In genomic region chr1:91383461-91383860, GRCh38 we compare ENCODE assay signal across 30 cellular contexts. TPM values are rescaled to one million over a fixed set of nuclear protein-coding genes. Genes with fewer than 3 reads are reported as not detected.
"Had no signal": no experiment of that assay in that cellular context is flagged by ENCODE, and none has a peak within 500 bp of the region (broad histone marks: within the 10 kb centered on the region; RNA-seq: fewer than 3 reads in every experiment).

No MANE protein-coding gene starts in this region.

- H3K4me3 ChIP-seq: dorsolateral prefrontal cortex, left lung, lung, sigmoid colon, thoracic aorta, vagina had no signal

- ATAC-seq: activated naive CD8-positive, alpha-beta T cell treated with anti-CD3 and anti-CD28 coated beads, Interleukin-2, amount 50 U/mL, for 24 hours; effector memory CD8-positive, alpha-beta T cell; esophagus mucosa; left lung; stimulated activated naive B cell treated with anti-CD40 and anti-IgM and Interleukin-4, amounts not matched to agents 10 μg/mL and 1 μg/mL and 100 μg/mL, for 72 hours; T-helper 17 cell had no signal

- DNase-seq: activated CD4-positive, alpha-beta T cell treated with anti-CD3 and anti-CD28 coated beads for 4 hours; activated CD4-positive, alpha-beta T cell treated with anti-CD3 and anti-CD28 coated beads, Interleukin-2, amount 50 U/mL, for 48 hours; activated CD4-positive, CD25-positive, alpha-beta regulatory T cell; activated effector memory CD4-positive, alpha-beta T cell treated with anti-CD3 and anti-CD28 coated beads, Interleukin-2, amount 50 U/mL, for 16 hours; activated naive CD4-positive, alpha-beta T cell treated with anti-CD3 and anti-CD28 coated beads, Interleukin-2, amount 50 U/mL, for 16 hours; activated naive CD8-positive, alpha-beta T cell treated with anti-CD3 and anti-CD28 coated beads, Interleukin-2, amount 50 U/mL, for 24 hours; activated T-cell treated with anti-CD3 and anti-CD28 coated beads for 4 hours; aorta; central memory CD4-positive, alpha-beta T cell; dorsolateral prefrontal cortex; effector memory CD8-positive, alpha-beta T cell; foreskin melanocyte; immature natural killer cell; kidney glomerular epithelial cell; left lung; naive B cell; nucleus accumbens; posterior cingulate gyrus; retina; sigmoid colon; stimulated activated CD4-positive, alpha-beta T cell treated with anti-CD3 and anti-CD28 coated beads, Interleukin-2, amount 100 ng/mL, for 48 hours; stimulated activated CD8-positive, alpha-beta memory T cell treated with anti-CD3 and anti-CD28 coated beads, Interleukin-4, amount 100 ng/mL, for 48 hours; stimulated activated naive B cell treated with anti-CD40 and anti-IgM and Interleukin-4, amounts not matched to agents 10 μg/mL and 1 μg/mL and 100 μg/mL, for 72 hours; T-helper 17 cell had no signal

- H3K27me3 ChIP-seq: dorsolateral prefrontal cortex, left lung, sigmoid colon, vagina had no signal

- H3K9me3 Mint-ChIP-seq: activated naive CD8-positive, alpha-beta T cell treated with anti-CD3 and anti-CD28 coated beads, Interleukin-2, amount 50 U/mL, for 24 hours; effector memory CD8-positive, alpha-beta T cell; immature natural killer cell; naive B cell; stimulated activated naive B cell treated with anti-CD40 and anti-IgM and Interleukin-4, amounts not matched to agents 10 μg/mL and 1 μg/mL and 100 μg/mL, for 72 hours; type B pancreatic cell had no signal

- H3K4me1 ChIP-seq: left lung, sigmoid colon, vagina had no signal

- H3K36me3 ChIP-seq: left lung, sigmoid colon, thoracic aorta, vagina had no signal

- H3K4me3 Mint-ChIP-seq: activated naive CD8-positive, alpha-beta T cell treated with anti-CD3 and anti-CD28 coated beads, Interleukin-2, amount 50 U/mL, for 24 hours; effector memory CD8-positive, alpha-beta T cell; immature natural killer cell; naive B cell; stimulated activated naive B cell treated with anti-CD40 and anti-IgM and Interleukin-4, amounts not matched to agents 10 μg/mL and 1 μg/mL and 100 μg/mL, for 72 hours; T-helper 17 cell; type B pancreatic cell had no signal

- H3K27ac Mint-ChIP-seq: activated naive CD8-positive, alpha-beta T cell treated with anti-CD3 and anti-CD28 coated beads, Interleukin-2, amount 50 U/mL, for 24 hours; effector memory CD8-positive, alpha-beta T cell; immature natural killer cell; naive B cell; stimulated activated naive B cell treated with anti-CD40 and anti-IgM and Interleukin-4, amounts not matched to agents 10 μg/mL and 1 μg/mL and 100 μg/mL, for 72 hours; T-helper 17 cell; type B pancreatic cell had no signal

- H3K27me3 Mint-ChIP-seq: naive B cell; stimulated activated naive B cell treated with anti-CD40 and anti-IgM and Interleukin-4, amounts not matched to agents 10 μg/mL and 1 μg/mL and 100 μg/mL, for 72 hours; type B pancreatic cell had no signal

- H3K27ac ChIP-seq: dorsolateral prefrontal cortex, left lung, sigmoid colon, thoracic aorta, vagina had no signal

- H3K4me1 Mint-ChIP-seq: activated naive CD8-positive, alpha-beta T cell treated with anti-CD3 and anti-CD28 coated beads, Interleukin-2, amount 50 U/mL, for 24 hours; immature natural killer cell; naive B cell; stimulated activated naive B cell treated with anti-CD40 and anti-IgM and Interleukin-4, amounts not matched to agents 10 μg/mL and 1 μg/mL and 100 μg/mL, for 72 hours had no signal

- H3K9me3 ChIP-seq: left lung, sigmoid colon, thoracic aorta, vagina had no signal

- H3K36me3 Mint-ChIP-seq: immature natural killer cell; naive B cell; stimulated activated naive B cell treated with anti-CD40 and anti-IgM and Interleukin-4, amounts not matched to agents 10 μg/mL and 1 μg/mL and 100 μg/mL, for 72 hours; type B pancreatic cell had no signal

RNA-seq across cellular contexts. Expression of gene HFM1, which starts 21.2 kb away (rescaled TPM):
- total RNA-seq: T-helper 17 cell had no signal
- polyA plus RNA-seq: aorta, endothelial cell of umbilical vein, immature natural killer cell had no signal
